In genomic region chr17:40032322-40033320, GRCh38 we compare ENCODE assay signal across 1 cellular context.
TF ChIP-seq lines count a peak whose summit lies in the region.

No MANE protein-coding gene starts in this region.

TF ChIP-seq in H1, 55 proteins besides CTCF, POLR2A, EP300 and RAD21:
- TF ChIP-seq KDM1A (IDR thresholded peaks at IDR 0.05; ENCODE audit: borderline replicate concordance, low read length) (no peak), BCL11A (IDR thresholded peaks at IDR 0.05; ENCODE audit: low read depth in 2 of 2, low read length in 2 of 2) (no peak), CBX8 (IDR thresholded peaks at IDR 0.05; ENCODE audit: borderline replicate concordance, low read depth, low read length) (no peak), HDAC2 (IDR thresholded peaks at IDR 0.05; ENCODE audit: borderline replicate concordance in 1 of 2, low read depth in 2 of 2, low read length in 2 of 2) (no peak), CHD7 (IDR thresholded peaks at IDR 0.05; ENCODE audit: insufficient replicate concordance, low read length) (no peak), RXRA (IDR thresholded peaks at IDR 0.05; ENCODE audit: insufficient read depth, low read depth, low read length) (no peak), BRCA1 (IDR thresholded peaks at IDR 0.05; ENCODE audit: low read depth, low read length) (no peak), KDM5A (IDR thresholded peaks at IDR 0.05; ENCODE audit: low read length) (no peak), CREB1 (IDR thresholded peaks at IDR 0.05) (no peak), MAX (IDR thresholded peaks at IDR 0.05) (no peak), SIRT6 (IDR thresholded peaks at IDR 0.05; ENCODE audit: low read length) (no peak), GTF2F1 (IDR thresholded peaks at IDR 0.05; ENCODE audit: borderline replicate concordance, low read depth, low read length) (no peak), CBX5 (IDR thresholded peaks at IDR 0.05; ENCODE audit: low read depth, low read length) (no peak), NANOG (IDR thresholded peaks at IDR 0.05; ENCODE audit: insufficient read depth, low read depth, low read length, poor library complexity, severe bottlenecking) (no peak), POU5F1 (IDR thresholded peaks at IDR 0.05; ENCODE audit: low read depth, low read length) (no peak), E2F6 (IDR thresholded peaks at IDR 0.05) (no peak)
TF ChIP-seq in H1: peak in this region for 0.
